Comparison of ENCODE assay signal across 11 cellular contexts in genomic region chrX:123835661-123836371, GRCh38. TPM values are rescaled to one million over a fixed set of nuclear protein-coding genes. Genes with fewer than 3 reads are reported as not detected.
DNase-seq lines count a peak whose midpoint lies in the region; ATAC-seq, FAIRE-seq and TF ChIP-seq lines count a peak whose summit lies in the region.
"Had no signal": no experiment of that assay in that cellular context is flagged by ENCODE, and none has a peak within 500 bp of the region (broad histone marks: within the 10 kb centered on the region; RNA-seq: fewer than 3 reads in every experiment).

No MANE protein-coding gene starts in this region.

- H3K27me3 ChIP-seq in fibroblast of lung (ENCODE audit: control insufficient read depth, insufficient read depth, low read length): no peaks in the 10 kb centered on the region

- ATAC-seq in HG02981 (IDR thresholded peaks at IDR 0.05; ENCODE audit: unreplicated experiment): no peak
- ATAC-seq: naive thymus-derived CD4-positive, alpha-beta T cell had no signal

- FAIRE-seq in RCC 7860 (lab: Jason Lieb, UNC): peak; percentile 97
- FAIRE-seq in urothelium cell line (lab: Jason Lieb, UNC): no peak
- FAIRE-seq: TTC549 had no signal

- peak; percentile 5 for DNase-seq in stimulated activated CD4-positive, alpha-beta T cell treated with anti-CD3 and anti-CD28 coated beads, Interleukin-12 subunit alpha, Interleukin-12 subunit beta, amount 100 ng/mL, for 4 hours
- DNase-seq in stimulated activated CD4-positive, alpha-beta T cell treated with anti-CD3 and anti-CD28 coated beads, Interleukin-4, amount 100 ng/mL, for 4 hours: no peak
- DNase-seq in RCC 7860 (ENCODE audit: low spot score) (peak; percentile 90), fibroblast of lung (ENCODE audit: low read depth in 2 of 2) (peak; percentile 56 to 79), urothelium cell line (ENCODE audit: low spot score) (peak; percentile 38), NCI-H1048 (lab: John Stamatoyannopoulos, UW) (no peak), UCSD-AML1 (lab: John Stamatoyannopoulos, UW; ENCODE audit: unreplicated experiment) (no peak)
- DNase-seq: NCI-H1092 had no signal

- H3K36me3 ChIP-seq in fibroblast of lung (ENCODE audit: control insufficient read depth, insufficient read depth, low read length): no peaks in the 10 kb centered on the region

- TF ChIP-seq CTCF in fibroblast of lung (conservative IDR thresholded peaks at IDR 0.05 in 1 of 2, IDR thresholded peaks at IDR 0.05 in 1 of 2; ENCODE audit: low read depth in 1 of 2, low read length in 2 of 2): no peak

- H3K4me3 ChIP-seq in fibroblast of lung (replicated peaks in 1 of 4; ENCODE audit: control extremely low read depth in 1 of 4, insufficient read depth in 1 of 4, low read depth in 3 of 4, low read length in 4 of 4): no peak overlapping the region

- no peaks in the 10 kb centered on the region for H4K20me1 ChIP-seq in fibroblast of lung (ENCODE audit: control insufficient read depth, extremely low read depth, insufficient read depth, low read length)

- H3K9me3 ChIP-seq in fibroblast of lung (ENCODE audit: control insufficient read depth, insufficient read depth, low read depth, low read length): no peaks in the 10 kb centered on the region

- H2AFZ ChIP-seq in fibroblast of lung (ENCODE audit: low read length): no peak overlapping the region

- H3K27ac ChIP-seq in fibroblast of lung (ENCODE audit: insufficient read depth, low read length): no peak overlapping the region

- no peaks in the 10 kb centered on the region for H3K4me1 ChIP-seq in fibroblast of lung (ENCODE audit: control insufficient read depth, extremely low read depth, insufficient read depth, low read length)

- no peak overlapping the region for H3K9ac ChIP-seq in fibroblast of lung (ENCODE audit: insufficient read depth, low read length)

- H3K79me2 ChIP-seq in fibroblast of lung (ENCODE audit: control insufficient read depth, insufficient read depth, low read length): no peaks in the 10 kb centered on the region

- peak overlapping the region; percentile 25 for H3K4me2 ChIP-seq in fibroblast of lung (ENCODE audit: extremely low read depth, insufficient read depth, low read length)

RNA-seq across cellular contexts. Expression of gene XIAP, which starts 24.0 kb away (rescaled TPM):
- total RNA-seq in fibroblast of lung: 37.0 and 45.1 TPM in 2 replicates
- 21.5 and 21.8 TPM in 2 replicates for polyA plus RNA-seq in fibroblast of lung
- polyA plus RNA-seq in fibroblast of lung (2012): 16.0 and 18.8 TPM in 2 replicates
- polyA minus RNA-seq in fibroblast of lung (ENCODE audit: low replicate concordance): 5.7 and 6.3 TPM in 2 replicates

Comparison
In these comparisons a context has a peak if more than half of its experiments do, and no peak if none do; other contexts are left out.
1. DNase-seq: peak in stimulated activated CD4-positive, alpha-beta T cell treated with anti-CD3 and anti-CD28 coated beads, Interleukin-12 subunit alpha, Interleukin-12 subunit beta, amount 100 ng/mL, for 4 hours (single experiment), RCC 7860 (single experiment), fibroblast of lung (2 of 2) and urothelium cell line (single experiment); none in stimulated activated CD4-positive, alpha-beta T cell treated with anti-CD3 and anti-CD28 coated beads, Interleukin-4, amount 100 ng/mL, for 4 hours (0 of 2), NCI-H1048 (single experiment) and UCSD-AML1 (single experiment).